10 cellular contexts compared by ENCODE assay signal in genomic region chr5:61183538-61183937, GRCh38.
"Had no signal": no experiment of that assay in that cellular context is flagged by ENCODE, and none has a peak within 500 bp of the region (broad histone marks: within the 10 kb centered on the region; RNA-seq: fewer than 3 reads in every experiment).

No MANE protein-coding gene starts in this region.

- H3K4me2 ChIP-seq: GM23338 had no signal

- H3K9ac ChIP-seq: GM23248 had no signal

- FAIRE-seq: H1 had no signal

- H3K9me3 Mint-ChIP-seq: GM23338, H9, HFFc6 had no signal

- DNase-seq: GM23248, GOT3, H7, H9, HCEC 1CT, HFFc6 had no signal

- H3K27ac Mint-ChIP-seq: GM23338, H9, HFFc6 had no signal

- H3K36me3 ChIP-seq: HAP-1 had no signal

- ATAC-seq: GM23338, HCT116 had no signal

- H3K4me3 Mint-ChIP-seq: GM23338, H9, HFFc6 had no signal

- H3K4me3 ChIP-seq: GM23248, GM23338, HAP-1 had no signal

- H2AFZ ChIP-seq: GM23248, GM23338 had no signal

- H3K9me3 ChIP-seq: HAP-1 had no signal

- H3K27ac ChIP-seq: GM23248 had no signal
